ENCODE assay signal across 8 cellular contexts in the genomic region with DNA sequence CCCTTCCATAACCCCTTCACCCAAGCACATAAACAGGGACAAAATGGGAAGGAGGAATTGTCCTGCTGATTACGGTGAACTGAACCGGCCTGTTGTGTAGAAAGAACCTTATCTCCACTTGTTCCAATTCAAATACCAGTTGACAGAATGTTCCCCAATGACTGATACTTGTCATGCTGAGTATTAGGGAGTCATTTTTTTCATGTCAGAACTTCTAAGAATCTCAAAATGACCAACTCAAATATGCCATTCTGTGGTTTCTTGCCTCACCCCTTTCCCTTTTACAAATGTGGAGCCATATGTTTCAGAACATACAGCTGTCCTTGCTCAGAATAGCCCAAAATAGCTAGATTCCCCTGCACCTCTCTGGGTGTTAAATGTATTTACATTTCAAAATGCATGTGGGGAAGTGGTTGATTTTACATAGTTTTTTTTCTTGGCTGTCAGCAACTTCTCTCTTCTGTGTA.
DNase-seq lines count a peak whose midpoint lies in the region; ATAC-seq lines count a peak whose summit lies in the region.

No MANE protein-coding gene starts in this region.

- H3K4me1 Mint-ChIP-seq in T-helper 17 cell = peaks cover 43% of the 10 kb centered on the region

- H3K18ac ChIP-seq in trophoblast cell (ENCODE audit: low read length) = no peak overlapping the region

- H4K8ac ChIP-seq in trophoblast cell (ENCODE audit: low read depth, low read length) = no peak overlapping the region

- no peak overlapping the region for H4K91ac ChIP-seq in trophoblast cell (ENCODE audit: low read depth, low read length)

- no peak overlapping the region for H4K12ac ChIP-seq in trophoblast cell (ENCODE audit: low read depth, low read length)

- H3K36me3 Mint-ChIP-seq in T-helper 17 cell (ENCODE audit: low read depth) = no peaks in the 10 kb centered on the region

- WGBS in trophoblast cell (ENCODE audit: extremely low coverage, insufficient coverage, insufficient read length) = no CpG with 5 or more reads among the region's 2 CpGs

- no peaks in the 10 kb centered on the region for H3K27me3 ChIP-seq in trophoblast cell (ENCODE audit: insufficient read depth, low read length)
- no peaks in the 10 kb centered on the region for H3K27me3 ChIP-seq in Karpas-422 (ENCODE audit: low read length)

- H3K9ac ChIP-seq in trophoblast cell (ENCODE audit: low read length) (no peak overlapping the region), Karpas-422 (ENCODE audit: low read length) (no peak overlapping the region)

- no peak overlapping the region for H3K14ac ChIP-seq in trophoblast cell (ENCODE audit: low read length)

- H3K4me2 ChIP-seq in trophoblast cell (ENCODE audit: low read length) = no peak overlapping the region
- H3K4me2 ChIP-seq in Karpas-422 (ENCODE audit: low read depth, low read length, poor library complexity, severe bottlenecking) = no peak overlapping the region

- no peaks in the 10 kb centered on the region for H3K36me3 ChIP-seq in trophoblast cell (ENCODE audit: control insufficient read depth in 1 of 2, insufficient read depth in 2 of 2, low read length in 2 of 2)
- no peaks in the 10 kb centered on the region for H3K36me3 ChIP-seq in Karpas-422 (ENCODE audit: insufficient read depth, low read length)

- no peak overlapping the region for H2AK5ac ChIP-seq in trophoblast cell (ENCODE audit: low read length)

- no peaks in the 10 kb centered on the region for H3K27me3 Mint-ChIP-seq in T-helper 17 cell

- H3K79me2 ChIP-seq in trophoblast cell (ENCODE audit: control insufficient read depth, insufficient read depth, low read length, poor library complexity) = no peaks in the 10 kb centered on the region
- H3K79me2 ChIP-seq in Karpas-422 (ENCODE audit: low read length) = no peaks in the 10 kb centered on the region

- H3K23ac ChIP-seq in trophoblast cell (ENCODE audit: low read length) = no peak overlapping the region

- ATAC-seq in GM18858 (IDR thresholded peaks at IDR 0.05; ENCODE audit: unreplicated experiment) (peak; percentile 68), HG02798 (IDR thresholded peaks at IDR 0.05; ENCODE audit: poor library complexity, unreplicated experiment) (peak; percentile 69), T-helper 17 cell (no peak), HG03439 (IDR thresholded peaks at IDR 0.05; ENCODE audit: unreplicated experiment) (no peak)

- peak overlapping the region; percentile 72 for H2BK5ac ChIP-seq in trophoblast cell (ENCODE audit: low read depth, low read length, poor library complexity)

- H3K4me3 ChIP-seq in trophoblast cell (ENCODE audit: low read depth, low read length) = no peak overlapping the region
- no peak overlapping the region for H3K4me3 ChIP-seq in Karpas-422 (ENCODE audit: low read length)

- no peak overlapping the region for H3K4ac ChIP-seq in trophoblast cell (ENCODE audit: low read depth, low read length)

- H3K9me3 ChIP-seq in T-helper 17 cell (ENCODE audit: control insufficient read depth, low read length, poor library complexity, severe bottlenecking) (no peaks in the 10 kb centered on the region), trophoblast cell (ENCODE audit: insufficient read depth, low read depth, low read length) (no peaks in the 10 kb centered on the region), Karpas-422 (ENCODE audit: low read length) (no peaks in the 10 kb centered on the region)

- no peaks in the 10 kb centered on the region for H4K20me1 ChIP-seq in Karpas-422 (ENCODE audit: insufficient read depth, low read depth, low read length)

- H3K27ac ChIP-seq in trophoblast cell (ENCODE audit: low read depth, low read length) (peak overlapping the region; percentile 31), Karpas-422 (ENCODE audit: low read length) (no peak overlapping the region)

- H3K4me3 Mint-ChIP-seq in T-helper 17 cell = no peak overlapping the region

- peaks cover 13% of the 10 kb centered on the region for H3K79me1 ChIP-seq in trophoblast cell (ENCODE audit: low read length)

- H2AFZ ChIP-seq in trophoblast cell (ENCODE audit: insufficient read depth, low read length, poor library complexity) (no peak overlapping the region), Karpas-422 (ENCODE audit: low read length) (no peak overlapping the region)

- H3K4me1 ChIP-seq in trophoblast cell (ENCODE audit: control insufficient read depth in 1 of 2, insufficient read depth in 2 of 2, low read length in 2 of 2) = peaks cover 12 to 18% of the 10 kb centered on the region in 2 experiments
- no peaks in the 10 kb centered on the region for H3K4me1 ChIP-seq in Karpas-422 (ENCODE audit: low read length)

- H3K27ac Mint-ChIP-seq in T-helper 17 cell = peak overlapping the region; percentile 66

- peak overlapping the region; percentile 25 for H2BK120ac ChIP-seq in trophoblast cell (ENCODE audit: insufficient read depth, low read length, poor library complexity)

- H3K9me2 ChIP-seq in Karpas-422 (replicated peaks; ENCODE audit: insufficient read depth, low read length) = no peaks in the 10 kb centered on the region

- no peak overlapping the region for H2BK12ac ChIP-seq in trophoblast cell (ENCODE audit: low read length)

- DNase-seq in T-helper 17 cell (no peak), trophoblast cell (no peak), Karpas-422 (no peak), NCI-H146 (lab: John Stamatoyannopoulos, UW) (no peak)
- no peak for DNase-seq in stimulated activated CD4-positive, alpha-beta T cell treated with anti-CD3 and anti-CD28 coated beads, Interleukin-1b, Interleukin-23, amount 100 ng/mL, for 48 hours

Comparison
In these comparisons a context has a peak if more than half of its experiments do, and no peak if none do; other contexts are left out.
1. ATAC-seq: peak in GM18858 (single experiment) and HG02798 (single experiment); none in T-helper 17 cell (single experiment) and HG03439 (single experiment).